In the genomic region with DNA sequence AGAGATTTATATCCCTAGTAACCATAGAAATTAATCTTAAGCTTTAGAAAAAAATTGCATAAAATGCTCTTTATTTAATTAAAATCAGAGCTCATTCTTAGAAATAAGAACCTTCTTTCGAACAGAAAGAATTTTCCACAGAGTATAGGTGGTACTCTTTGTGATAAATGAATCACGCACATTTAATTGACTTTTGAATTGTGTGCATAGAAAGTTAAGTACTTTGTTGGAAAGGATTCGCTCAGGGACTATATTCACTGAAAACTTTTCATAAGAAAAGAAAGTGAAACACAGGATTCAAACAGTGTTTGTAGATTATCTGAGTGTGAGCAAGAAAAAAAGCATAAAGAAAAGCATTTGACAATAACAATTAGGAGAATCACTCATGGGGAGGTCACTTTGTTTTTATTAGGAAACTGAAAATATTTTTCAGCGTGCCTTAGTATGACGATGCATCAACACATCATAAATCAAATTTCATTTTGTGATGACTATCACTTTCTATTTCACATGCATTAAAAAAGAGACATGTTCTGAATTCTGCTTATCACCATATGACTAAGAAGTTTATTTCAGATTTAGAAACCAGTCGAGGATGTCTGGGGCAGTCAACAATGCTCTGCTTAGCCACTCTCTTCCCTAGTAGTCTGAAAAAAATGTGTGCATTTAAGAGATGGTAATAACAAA, we compare ENCODE assay signal across 9 cellular contexts. TPM values are rescaled to one million over a fixed set of nuclear protein-coding genes. Genes with fewer than 3 reads are reported as not detected.
DNase-seq lines count a peak whose midpoint lies in the region; ATAC-seq, FAIRE-seq and TF ChIP-seq lines count a peak whose summit lies in the region.
"Had no signal": no experiment of that assay in that cellular context is flagged by ENCODE, and none has a peak within 500 bp of the region (broad histone marks: within the 10 kb centered on the region; RNA-seq: fewer than 3 reads in every experiment).

No MANE protein-coding gene starts in this region.

- no peaks in the 10 kb centered on the region for H3K27me3 Mint-ChIP-seq in CD4-positive, alpha-beta T cell

- H4K20me1 ChIP-seq in endothelial cell of umbilical vein (replicated peaks; ENCODE audit: control insufficient read depth, extremely low read depth, insufficient read depth, low read length): peaks cover 2% of the 10 kb centered on the region

- no peaks in the 10 kb centered on the region for H3K9me3 ChIP-seq in CD4-positive, alpha-beta T cell (ENCODE audit: control insufficient read depth, low read length)
- H3K9me3 ChIP-seq in endothelial cell of umbilical vein (replicated peaks; ENCODE audit: control insufficient read depth, insufficient read depth, low read length): no peaks in the 10 kb centered on the region
- H3K9me3 ChIP-seq: HAP-1 had no signal

- H3K9me1 ChIP-seq in endothelial cell of umbilical vein (replicated peaks; ENCODE audit: control insufficient read depth, extremely low read depth, insufficient read depth, low read length): no peaks in the 10 kb centered on the region

- DNase-seq in CD4-positive, alpha-beta T cell: no peak
- DNase-seq in endothelial cell of umbilical vein (ENCODE audit: low read depth, low spot score) (peak; percentile 86), iPS-NIHi11 (ENCODE audit: low spot score) (no peak), left cardiac atrium (no peak), DMS153 treated with DMSO at 0.1 percent for 48 hours (lab: John Stamatoyannopoulos, UW; ENCODE audit: unreplicated experiment) (no peak), sciatic nerve (ENCODE audit: low spot score) (no peak)

- no peaks in the 10 kb centered on the region for H3K36me3 ChIP-seq in endothelial cell of umbilical vein (ENCODE audit: control insufficient read depth in 2 of 2, extremely low read depth in 1 of 2, insufficient read depth in 2 of 2, low read length in 2 of 2)
- H3K36me3 ChIP-seq: HAP-1 had no signal

- TF ChIP-seq CTCF in CD4-positive, alpha-beta T cell (IDR thresholded peaks at IDR 0.05): no peak
- no peak for TF ChIP-seq CTCF in endothelial cell of umbilical vein (IDR thresholded peaks at IDR 0.05; ENCODE audit: extremely low read depth in 1 of 2, insufficient read depth in 1 of 2, low read depth in 1 of 2, low read length in 2 of 2)

- ATAC-seq in CD4-positive, alpha-beta T cell (ENCODE audit: poor library complexity): no peak
- peak; percentile 39 for ATAC-seq in GM19468 (IDR thresholded peaks at IDR 0.05; ENCODE audit: extremely low read depth, unreplicated experiment)
- ATAC-seq in HG03520 (IDR thresholded peaks at IDR 0.05; ENCODE audit: unreplicated experiment): peak; percentile 65
- no peak for ATAC-seq in left cardiac atrium
- no peak for ATAC-seq in sciatic nerve

- H3K4me3 ChIP-seq in endothelial cell of umbilical vein (replicated peaks in 1 of 3; ENCODE audit: insufficient read depth in 1 of 3, low read depth in 1 of 3, low read length in 3 of 3): peak overlapping the region in 2 of 3 experiments; percentile 7 to 65
- H3K4me3 ChIP-seq: HAP-1 had no signal

- intact Hi-C loops in CD4-positive, alpha-beta T cell (cut with DNase I, micrococcal nuclease): loop anchor here in 1 of 2 experiments (5.0 kb wide), 1 partner anchor 1835 kb away; no protein-coding TSS in a partner anchor
- intact Hi-C loops in endothelial cell of umbilical vein (cut with micrococcal nuclease) (loop anchor here (1.0 kb wide), 3 partner anchors 10 to 83 kb away; no protein-coding TSS in a partner anchor), left cardiac atrium (cut with DNase I) (no loop called here), sciatic nerve (cut with DNase I) (no loop called here)

- peak overlapping the region; percentile 91 for H3K4me2 ChIP-seq in endothelial cell of umbilical vein (ENCODE audit: insufficient read depth, low read length)

- H3K9ac ChIP-seq in endothelial cell of umbilical vein (replicated peaks; ENCODE audit: extremely low read depth, insufficient read depth, low read length): peak overlapping the region; percentile 67

- H3K27ac Mint-ChIP-seq in CD4-positive, alpha-beta T cell: peak overlapping the region; percentile 21

- FAIRE-seq in endothelial cell of umbilical vein (lab: Jason Lieb, UNC): peak; percentile 93

- no peaks in the 10 kb centered on the region for H3K36me3 Mint-ChIP-seq in CD4-positive, alpha-beta T cell (ENCODE audit: low read depth)

- H3K9me3 Mint-ChIP-seq in CD4-positive, alpha-beta T cell: no peaks in the 10 kb centered on the region

- H3K4me3 Mint-ChIP-seq in CD4-positive, alpha-beta T cell: peak overlapping the region; percentile 57

- H3K27me3 ChIP-seq in CD4-positive, alpha-beta T cell (ENCODE audit: control insufficient read depth, insufficient read depth, low read length): no peaks in the 10 kb centered on the region
- no peaks in the 10 kb centered on the region for H3K27me3 ChIP-seq in endothelial cell of umbilical vein (ENCODE audit: control insufficient read depth in 2 of 2, insufficient read depth in 2 of 2, low read length in 2 of 2)

- POLR2A ChIA-PET in CD4-positive, alpha-beta T cell (lab: Charles Lee): interaction anchor here (1.0 kb wide), 1 partner anchor 11 kb away, joined by 3 read pairs; no protein-coding TSS in a partner anchor
- POLR2A ChIA-PET in endothelial cell of umbilical vein (lab: Charles Lee): no interaction called here

- TF ChIP-seq POLR2A in endothelial cell of umbilical vein (IDR thresholded peaks at IDR 0.05; ENCODE audit: low read depth, low read length): no peak

- H2AFZ ChIP-seq in endothelial cell of umbilical vein (ENCODE audit: low read depth, low read length): no peak overlapping the region

- H3K79me2 ChIP-seq in endothelial cell of umbilical vein (ENCODE audit: control insufficient read depth, insufficient read depth, low read length): peaks cover 2% of the 10 kb centered on the region

- H3K4me1 ChIP-seq in endothelial cell of umbilical vein (ENCODE audit: control insufficient read depth, extremely low read depth, insufficient read depth, low read length): peaks cover 14% of the 10 kb centered on the region

- CTCF ChIA-PET in CD4-positive, alpha-beta T cell (lab: Charles Lee): no interaction called here
- CTCF ChIA-PET in endothelial cell of umbilical vein (lab: Charles Lee): interaction anchor here (1.0 to 1.3 kb wide), 5 partner anchors 10 to 387 kb away, joined by 3 to 6 read pairs (median 3); no protein-coding TSS in a partner anchor

- no TSS peak for BruUV-seq in endothelial cell of umbilical vein (replicated peaks; lab: Mats Ljungman, UMichigan)

- H3K4me1 Mint-ChIP-seq in CD4-positive, alpha-beta T cell (ENCODE audit: low read depth): peaks cover 11% of the 10 kb centered on the region

- H3K27ac ChIP-seq in CD4-positive, alpha-beta T cell (ENCODE audit: low read depth, low read length): no peak overlapping the region
- peak overlapping the region; percentile 40 for H3K27ac ChIP-seq in endothelial cell of umbilical vein (ENCODE audit: insufficient read depth, low read depth, low read length)

- dilution Hi-C loops in endothelial cell of umbilical vein (cut with MboI; ENCODE audit: extremely low pct_ligation_motif_present, low sequenced_read_pairs): no loop called here

TF ChIP-seq in endothelial cell of umbilical vein, 7 proteins besides CTCF, POLR2A, EP300 and RAD21:
- TF ChIP-seq, protein P1, sequence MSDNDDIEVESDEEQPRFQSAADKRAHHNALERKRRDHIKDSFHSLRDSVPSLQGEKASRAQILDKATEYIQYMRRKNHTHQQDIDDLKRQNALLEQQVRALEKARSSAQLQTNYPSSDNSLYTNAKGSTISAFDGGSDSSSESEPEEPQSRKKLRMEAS (IDR thresholded peaks at IDR 0.05; ENCODE audit: insufficient read depth, insufficient read length): no peak
- peak; percentile 41 for TF ChIP-seq FOS (IDR thresholded peaks at IDR 0.05; ENCODE audit: borderline replicate concordance, insufficient read depth, low read length)
- TF ChIP-seq JUN (IDR thresholded peaks at IDR 0.05; ENCODE audit: borderline replicate concordance, insufficient read depth, insufficient read length, low read depth): peak; percentile 50
- peak; percentile 49 for TF ChIP-seq GATA2 (IDR thresholded peaks at IDR 0.05; ENCODE audit: insufficient read depth, insufficient read length, low read depth, low read length)
- TF ChIP-seq POLR2AphosphoS5 (IDR thresholded peaks at IDR 0.05; ENCODE audit: insufficient read depth, low read depth, low read length): no peak

RNA-seq across cellular contexts. Expression of a gene that starts 49.5 kb away (rescaled TPM):
- total RNA-seq in CD4-positive, alpha-beta T cell: 10 to 100 TPM; 15.2 to 15.5 TPM
- total RNA-seq in endothelial cell of umbilical vein (29.9 and 31.2 TPM in 2 replicates), left cardiac atrium (10 to 100 TPM; 13.0 to 18.2 TPM), sciatic nerve (23.5 TPM)
- 23.9 and 30.7 TPM in 2 replicates for polyA plus RNA-seq in endothelial cell of umbilical vein
- polyA plus RNA-seq in endothelial cell of umbilical vein (2011; cell fraction: cytosol; rRNA removed): 25.2 and 29.3 TPM in 2 replicates
- polyA plus RNA-seq in endothelial cell of umbilical vein (2011; cell fraction: nucleus; rRNA removed): 47.2 and 48.3 TPM in 2 replicates
- polyA plus RNA-seq in endothelial cell of umbilical vein (2012): 22.2 and 26.4 TPM in 2 replicates
- 23.1 and 27.0 TPM in 2 replicates for polyA minus RNA-seq in endothelial cell of umbilical vein
- 7.6 TPM for polyA minus RNA-seq in endothelial cell of umbilical vein (2011; cell fraction: cytosol; rRNA and poly(A)+ RNA removed)
- 32.2 and 34.2 TPM in 2 replicates for polyA minus RNA-seq in endothelial cell of umbilical vein (2011; cell fraction: nucleus; rRNA and poly(A)+ RNA removed)

Comparison
In these comparisons a context has a peak if more than half of its experiments do, and no peak if none do; other contexts are left out.
1. ATAC-seq: peak in GM19468 (single experiment) and HG03520 (single experiment); none in CD4-positive, alpha-beta T cell (single experiment), left cardiac atrium (0 of 2) and sciatic nerve (single experiment).